Comparison of ENCODE assay signal across 7 cellular contexts in the genomic region with DNA sequence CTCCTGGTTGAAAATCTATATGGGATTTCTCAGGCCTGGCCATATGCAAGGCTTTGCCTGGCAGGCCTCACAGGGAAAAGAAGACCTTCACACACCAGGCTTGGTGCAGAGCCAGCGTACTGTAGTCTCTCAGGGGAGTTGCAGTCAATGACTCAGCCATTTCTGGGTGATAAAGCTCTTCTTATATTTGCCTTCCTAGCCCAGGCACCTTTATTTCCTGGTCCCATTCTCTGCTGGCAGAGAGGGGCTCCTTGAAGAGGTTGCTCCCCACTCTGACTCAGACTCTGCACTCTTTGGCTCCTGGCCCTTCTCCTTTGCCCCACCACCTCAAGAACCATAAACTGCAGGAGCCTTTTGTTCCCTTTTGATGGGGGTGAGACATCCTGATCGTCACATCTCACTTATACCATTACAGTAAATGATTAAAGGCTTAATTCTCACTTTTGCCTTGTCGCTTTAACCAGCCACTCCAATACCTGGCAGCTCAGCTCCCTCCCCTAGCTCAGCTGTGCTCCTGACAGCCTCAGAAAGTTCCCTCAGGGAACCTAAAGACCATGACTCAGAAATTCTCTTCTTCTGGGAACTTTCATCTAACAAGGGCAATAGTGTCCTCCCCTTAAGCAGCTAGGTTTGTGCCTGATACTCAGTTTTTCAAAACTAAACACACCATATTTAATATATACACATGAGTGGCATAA.
DNase-seq lines count a peak whose midpoint lies in the region; ATAC-seq and TF ChIP-seq lines count a peak whose summit lies in the region.
"Not testable (repeated sequence)": the region's sequence is repeated elsewhere in the genome, so short reads cannot be mapped to it uniquely, and the experiment has no call there.

No MANE protein-coding gene starts in this region.

- not testable (repeated sequence) for H3K4me1 ChIP-seq in right cardiac atrium (ENCODE audit: control insufficient read depth, insufficient read depth, low read length)

- H3K27ac Mint-ChIP-seq in neural crest cell (ENCODE audit: unreplicated experiment): peak overlapping the region; percentile 92

- not testable (repeated sequence) for H3K4me3 ChIP-seq in choroid plexus epithelial cell (ENCODE audit: low read depth, low read length); right cardiac atrium (ENCODE audit: low read length)

- not testable (repeated sequence) for H3K4me3 Mint-ChIP-seq in neural crest cell

- WGBS in right cardiac atrium: 81% methylated on average over 3 of the region's 3 CpGs

- DNase-seq in DMS79 treated with DMSO at 0.1 percent for 48 hours (lab: John Stamatoyannopoulos, UW) (peak; percentile 69), HT-29 (ENCODE audit: low spot score) (peak; percentile 96), NCI-H2196 (lab: John Stamatoyannopoulos, UW; ENCODE audit: unreplicated experiment) (peak; percentile 63), SW480 (ENCODE audit: low spot score) (peak; percentile 44), choroid plexus epithelial cell (ENCODE audit: low read depth) (peak; percentile 89), right cardiac atrium (peak in 1 of 3 donors; percentile 43)
- not testable (repeated sequence) for DNase-seq in neural crest cell (ENCODE audit: low read depth, low spot score)

- not testable (repeated sequence) for H3K27me3 Mint-ChIP-seq in neural crest cell (ENCODE audit: low read depth)

- peaks cover 21% of the 10 kb centered on the region for H3K4me1 Mint-ChIP-seq in neural crest cell

- H3K27ac ChIP-seq in right cardiac atrium (ENCODE audit: low read length): not testable (repeated sequence)

- ATAC-seq in right cardiac atrium: peak; percentile 47 to 48

- H3K27me3 ChIP-seq in right cardiac atrium (ENCODE audit: control insufficient read depth, insufficient read depth): not testable (repeated sequence)

- not testable (repeated sequence) for H3K9me3 Mint-ChIP-seq in neural crest cell

- TF ChIP-seq CTCF in choroid plexus epithelial cell (conservative IDR thresholded peaks at IDR 0.05; ENCODE audit: low read depth, low read length); neural crest cell (conservative IDR thresholded peaks at IDR 0.05): not testable (repeated sequence)

- peaks cover 23% of the 10 kb centered on the region for H3K36me3 Mint-ChIP-seq in neural crest cell (ENCODE audit: low read depth)

- not testable (repeated sequence) for H3K9me3 ChIP-seq in right cardiac atrium (ENCODE audit: control insufficient read depth, low read length)

- intact Hi-C loops in right cardiac atrium (cut with DNase I): not testable (repeated sequence)
